ENCODE assay signal across 18 cellular contexts in the genomic region with DNA sequence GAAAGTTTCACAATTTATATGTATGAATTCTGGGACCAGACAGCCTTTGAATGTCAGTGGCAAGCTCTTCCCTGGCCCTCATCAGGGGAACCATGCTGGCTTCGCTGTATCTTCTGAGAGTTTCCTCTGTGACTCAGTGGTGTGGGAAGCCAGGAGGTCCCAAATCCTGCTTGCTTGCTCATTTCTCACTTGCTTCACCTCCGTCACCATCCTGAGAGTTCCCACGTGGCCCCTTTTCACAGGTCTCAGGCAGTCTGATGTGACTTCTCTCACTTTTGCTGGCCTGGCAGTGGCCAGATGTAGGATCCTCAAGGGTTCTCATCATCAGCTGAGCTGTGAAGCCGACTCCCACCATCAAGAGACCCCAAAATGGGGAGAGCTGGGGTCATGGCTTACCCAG. TPM values are rescaled to one million over a fixed set of nuclear protein-coding genes. Genes with fewer than 3 reads are reported as not detected.
A peak's percentile ranks its signal among the peaks of the same experiment; 100 is the strongest.
DNase-seq lines count a peak whose midpoint lies in the region; ATAC-seq and TF ChIP-seq lines count a peak whose summit lies in the region.
"Had no signal": no experiment of that assay in that cellular context is flagged by ENCODE, and none has a peak within 500 bp of the region (broad histone marks: within the 10 kb centered on the region; RNA-seq: fewer than 3 reads in every experiment).

No MANE protein-coding gene starts in this region.

- H3K27me3 Mint-ChIP-seq in activated CD4-positive, alpha-beta T cell treated with anti-CD3 and anti-CD28 coated beads for 36 hours: no peaks in the 10 kb centered on the region
- H3K27me3 Mint-ChIP-seq in neural crest cell (ENCODE audit: low read depth): no peaks in the 10 kb centered on the region

- H3K4me3 Mint-ChIP-seq in activated CD4-positive, alpha-beta T cell treated with anti-CD3 and anti-CD28 coated beads for 36 hours: no peak overlapping the region
- H3K4me3 Mint-ChIP-seq in neural crest cell: no peak overlapping the region
- H3K4me3 Mint-ChIP-seq: CD4-positive, alpha-beta memory T cell; HFFc6 had no signal

- intact Hi-C loops in activated CD4-positive, alpha-beta T cell treated with anti-CD3 and anti-CD28 coated beads for 36 hours (cut with DNase I, micrococcal nuclease): no loop called here

- no peak overlapping the region for H3K27ac Mint-ChIP-seq in activated CD4-positive, alpha-beta T cell treated with anti-CD3 and anti-CD28 coated beads for 36 hours
- H3K27ac Mint-ChIP-seq in neural crest cell (ENCODE audit: unreplicated experiment): peak overlapping the region; percentile 50
- H3K27ac Mint-ChIP-seq: CD4-positive, alpha-beta memory T cell; HFFc6 had no signal

- H3K9me3 Mint-ChIP-seq in activated CD4-positive, alpha-beta T cell treated with anti-CD3 and anti-CD28 coated beads for 36 hours (ENCODE audit: low read depth): no peaks in the 10 kb centered on the region
- no peaks in the 10 kb centered on the region for H3K9me3 Mint-ChIP-seq in neural crest cell
- H3K9me3 Mint-ChIP-seq: CD4-positive, alpha-beta memory T cell; HFFc6 had no signal

- H3K4me1 Mint-ChIP-seq in activated CD4-positive, alpha-beta T cell treated with anti-CD3 and anti-CD28 coated beads for 36 hours: no peaks in the 10 kb centered on the region
- H3K4me1 Mint-ChIP-seq in neural crest cell: peaks cover 7% of the 10 kb centered on the region
- H3K4me1 Mint-ChIP-seq: CD4-positive, alpha-beta memory T cell had no signal

- peak; percentile 13 for DNase-seq in activated CD4-positive, alpha-beta T cell treated with anti-CD3 and anti-CD28 coated beads for 36 hours
- no peak for DNase-seq in activated CD4-positive, alpha-beta T cell treated with anti-CD3 and anti-CD28 coated beads for 1 hour
- DNase-seq in stimulated activated CD4-positive, alpha-beta T cell treated with anti-CD3 and anti-CD28 coated beads, Interleukin-1b, Interleukin-23, amount 100 ng/mL, for 48 hours: peak; percentile 4
- no peak for DNase-seq in stimulated activated CD4-positive, alpha-beta T cell treated with anti-CD3 and anti-CD28 coated beads, Interleukin-2, amount 100 ng/mL, for 24 hours
- DNase-seq in neural crest cell (ENCODE audit: low read depth, low spot score) (no peak), NCI-H2227 treated with DMSO at 0.1 percent for 48 hours (lab: John Stamatoyannopoulos, UW) (no peak), NCI-H510A (lab: John Stamatoyannopoulos, UW) (no peak)
- DNase-seq: AML-193; CD4-positive, alpha-beta memory T cell; DMS153; DMS79; GDM1; GOT3; H7; HFFc6; IMR-90 had no signal

- no peaks in the 10 kb centered on the region for H3K36me3 Mint-ChIP-seq in activated CD4-positive, alpha-beta T cell treated with anti-CD3 and anti-CD28 coated beads for 36 hours (ENCODE audit: low read depth)
- no peaks in the 10 kb centered on the region for H3K36me3 Mint-ChIP-seq in neural crest cell (ENCODE audit: low read depth)
- H3K36me3 Mint-ChIP-seq: CD4-positive, alpha-beta memory T cell had no signal

- TF ChIP-seq CTCF in neural crest cell (conservative IDR thresholded peaks at IDR 0.05): no peak

- CTCF ChIA-PET in activated CD4-positive, alpha-beta T cell treated with anti-CD3 and anti-CD28 coated beads for 36 hours (lab: Charles Lee): interaction anchor here (0.7 kb wide), 1 partner anchor 1746 kb away, joined by 4 read pairs; no protein-coding TSS in a partner anchor

- POLR2A ChIA-PET in activated CD4-positive, alpha-beta T cell treated with anti-CD3 and anti-CD28 coated beads for 36 hours (lab: Charles Lee): no interaction called here

- ATAC-seq in activated CD4-positive, alpha-beta T cell treated with anti-CD3 and anti-CD28 coated beads for 36 hours: peak; percentile 33
- ATAC-seq: A549, HCT116 had no signal

RNA-seq across cellular contexts. Expression of a gene that starts 28.4 kb away (rescaled TPM):
- total RNA-seq in activated CD4-positive, alpha-beta T cell treated with anti-CD3 and anti-CD28 coated beads for 36 hours: not detected
- total RNA-seq in neural crest cell: 19.9 and 22.1 TPM in 2 replicates

Comparison
In these comparisons a context has a peak if more than half of its experiments do, and no peak if none do; other contexts are left out.
1. DNase-seq: peak in activated CD4-positive, alpha-beta T cell treated with anti-CD3 and anti-CD28 coated beads for 36 hours (single experiment) and stimulated activated CD4-positive, alpha-beta T cell treated with anti-CD3 and anti-CD28 coated beads, Interleukin-1b, Interleukin-23, amount 100 ng/mL, for 48 hours (single experiment); none in activated CD4-positive, alpha-beta T cell treated with anti-CD3 and anti-CD28 coated beads for 1 hour (single experiment), stimulated activated CD4-positive, alpha-beta T cell treated with anti-CD3 and anti-CD28 coated beads, Interleukin-2, amount 100 ng/mL, for 24 hours (0 of 2), neural crest cell (single experiment), NCI-H2227 treated with DMSO at 0.1 percent for 48 hours (single experiment) and NCI-H510A (single experiment).
2. RNA of a gene that starts 28.4 kb away (total RNA-seq): 19.9 to 22.1 TPM in neural crest cell; not detected in activated CD4-positive, alpha-beta T cell treated with anti-CD3 and anti-CD28 coated beads for 36 hours; every median in the first group is over 10 times any median in the second.